8 cellular contexts compared by ENCODE assay signal in the genomic region with DNA sequence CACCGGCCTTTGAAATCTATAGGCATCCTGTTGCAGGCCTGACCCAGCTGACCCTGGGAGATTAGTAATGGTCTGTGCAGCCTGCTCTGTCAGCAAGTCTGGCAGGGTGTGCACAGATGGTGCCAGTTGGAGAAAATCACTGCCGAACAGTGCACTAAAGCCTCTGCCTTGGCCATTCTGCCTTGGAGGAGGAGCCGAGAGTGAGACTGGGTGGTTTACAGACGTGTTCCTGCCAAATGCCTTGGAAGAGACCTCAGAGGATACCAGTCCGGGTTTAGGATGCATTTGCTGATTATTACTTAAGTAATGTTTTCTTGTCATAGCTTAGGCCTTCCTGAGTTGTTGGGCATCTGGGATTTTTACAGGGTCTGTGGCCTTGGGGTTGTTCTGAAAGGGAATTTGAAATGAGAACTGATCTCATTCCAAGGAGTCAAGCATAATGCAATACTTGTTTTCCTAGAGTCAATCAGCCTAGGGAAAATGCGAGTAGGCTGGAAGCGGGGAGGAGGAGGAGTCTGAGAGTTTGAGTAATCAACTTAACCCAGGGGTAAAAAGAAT.
DNase-seq lines count a peak whose midpoint lies in the region; ATAC-seq, FAIRE-seq and TF ChIP-seq lines count a peak whose summit lies in the region.

No MANE protein-coding gene starts in this region.

- H3K4me2 ChIP-seq in osteoblast (ENCODE audit: insufficient read depth, low read length): peak overlapping the region; percentile 70

- ATAC-seq in HG03457 (IDR thresholded peaks at IDR 0.05; ENCODE audit: unreplicated experiment): no peak

- H3K4me1 ChIP-seq in osteoblast (ENCODE audit: insufficient read depth, low read length): peaks cover 37% of the 10 kb centered on the region

- no peaks in the 10 kb centered on the region for H3K36me3 ChIP-seq in osteoblast (ENCODE audit: insufficient read depth, low read length)

- no peaks in the 10 kb centered on the region for H3K79me2 ChIP-seq in osteoblast (ENCODE audit: insufficient read depth, low read length)

- no peaks in the 10 kb centered on the region for H3K27me3 ChIP-seq in osteoblast (ENCODE audit: insufficient read depth, low read length)

- FAIRE-seq in RCC 7860 (lab: Jason Lieb, UNC): peak; percentile 88

- peak; percentile 76 for DNase-seq in Ammon's horn (ENCODE audit: low spot score)
- peak; percentile 88 for DNase-seq in RCC 7860 (ENCODE audit: low spot score)
- peak; percentile 84 for DNase-seq in fibroblast of pulmonary artery (ENCODE audit: low read depth)
- peak; percentile 88 for DNase-seq in osteoblast (ENCODE audit: insufficient read length, low spot score, missing footprints)
- no peak for DNase-seq in T-helper 1 cell
- no peak for DNase-seq in NCI-H1436 treated with DMSO at 0.1 percent for 48 hours (lab: John Stamatoyannopoulos, UW)
- no peak for DNase-seq in NCI-H748 treated with DMSO at 0.1 percent for 48 hours (lab: John Stamatoyannopoulos, UW)

- H3K4me3 ChIP-seq in fibroblast of pulmonary artery (replicated peaks; ENCODE audit: low read depth, low read length): no peak overlapping the region
- peak overlapping the region; percentile 36 for H3K4me3 ChIP-seq in osteoblast (ENCODE audit: insufficient read depth, low read length)

- no peak for TF ChIP-seq CTCF in fibroblast of pulmonary artery (IDR thresholded peaks at IDR 0.05; ENCODE audit: low read length, missing control alignments)
- TF ChIP-seq CTCF in osteoblast (IDR thresholded peaks at IDR 0.05; ENCODE audit: extremely low read depth, low read depth, low read length): no peak

- H2AFZ ChIP-seq in osteoblast (ENCODE audit: low read length): peak overlapping the region; percentile 62

- peak overlapping the region; percentile 87 for H3K27ac ChIP-seq in osteoblast (ENCODE audit: low read depth, low read length)

- no peaks in the 10 kb centered on the region for H3K9me3 ChIP-seq in osteoblast (ENCODE audit: low read depth, low read length)

- H4K20me1 ChIP-seq in osteoblast (ENCODE audit: insufficient read depth, low read length): no peaks in the 10 kb centered on the region

Comparison
In these comparisons a context has a peak if more than half of its experiments do, and no peak if none do; other contexts are left out.
1. DNase-seq: peak in Ammon's horn (single experiment), RCC 7860 (single experiment), fibroblast of pulmonary artery (single experiment) and osteoblast (single experiment); none in T-helper 1 cell (0 of 5), NCI-H1436 treated with DMSO at 0.1 percent for 48 hours (single experiment) and NCI-H748 treated with DMSO at 0.1 percent for 48 hours (single experiment).